Comparison of ENCODE assay signal across 8 cellular contexts in the genomic region with DNA sequence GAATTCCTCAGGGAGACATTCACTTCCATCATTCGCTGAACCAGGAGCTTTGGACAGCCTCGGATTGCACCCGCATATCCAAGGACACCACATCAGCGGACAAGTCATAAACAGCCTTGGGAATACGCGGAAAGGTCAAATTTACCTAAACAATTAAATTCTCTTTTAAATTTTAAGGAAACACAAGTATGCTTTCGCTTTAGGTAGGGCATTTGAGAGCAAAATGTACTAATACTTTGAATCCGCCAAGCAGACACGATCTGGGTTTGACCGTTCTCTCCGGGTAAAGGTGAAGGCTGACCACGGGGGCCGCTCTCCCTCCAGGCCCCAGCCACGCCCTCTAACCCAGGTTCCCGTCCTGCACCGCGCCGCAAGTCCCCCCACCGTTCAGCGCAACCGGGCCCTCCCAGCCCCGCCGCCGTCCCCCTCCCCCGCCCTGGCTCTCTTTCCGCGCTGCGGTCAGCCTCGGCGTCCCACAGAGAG. TPM values are rescaled to one million over a fixed set of nuclear protein-coding genes. Genes with fewer than 3 reads are reported as not detected.
DNase-seq lines count a peak whose midpoint lies in the region; FAIRE-seq and TF ChIP-seq lines count a peak whose summit lies in the region.

No MANE protein-coding gene starts in this region.

- FAIRE-seq in astrocyte (lab: Jason Lieb, UNC) = no peak

- H3K36me3 Mint-ChIP-seq in astrocyte (ENCODE audit: low read depth, unreplicated experiment) = no peaks in the 10 kb centered on the region

- H3K27ac ChIP-seq in MM.1S (ENCODE audit: low read length) = peak overlapping the region; percentile 71; the same call in 1 of the 2 replicates
- H3K27ac ChIP-seq in astrocyte (ENCODE audit: low read depth, low read length) = peak overlapping the region; percentile 92

- peak overlapping the region; percentile 95 for H3K27ac Mint-ChIP-seq in astrocyte (ENCODE audit: unreplicated experiment)

- H3K36me3 ChIP-seq in MM.1S (replicated peaks; ENCODE audit: insufficient read depth, low read length) (no peaks in the 10 kb centered on the region), astrocyte (ENCODE audit: insufficient read depth, low read length) (no peaks in the 10 kb centered on the region)

- peaks cover 41% of the 10 kb centered on the region for H3K79me2 ChIP-seq in MM.1S (ENCODE audit: low read length)
- peaks cover 44% of the 10 kb centered on the region for H3K79me2 ChIP-seq in astrocyte (ENCODE audit: insufficient read depth, low read length)

- H3K9me3 Mint-ChIP-seq in astrocyte (ENCODE audit: unreplicated experiment) = no peaks in the 10 kb centered on the region

- TF ChIP-seq CTCF in GM12864 (IDR thresholded peaks at IDR 0.05; ENCODE audit: low read depth, low read length, missing control alignments) = no peak
- no peak for TF ChIP-seq CTCF in MM.1S (IDR thresholded peaks at IDR 0.05; ENCODE audit: low read length)
- TF ChIP-seq CTCF in astrocyte (IDR thresholded peaks at IDR 0.05; ENCODE audit: insufficient read depth, low read depth, low read length) = no peak

- H3K4me3 ChIP-seq in GM12864 (ENCODE audit: low read depth, low read length) (peak overlapping the region; percentile 74), MM.1S (ENCODE audit: low read length) (peak overlapping the region; percentile 96), astrocyte (ENCODE audit: insufficient read depth, low read depth, low read length) (peak overlapping the region; percentile 89)

- H3K9me3 ChIP-seq in MM.1S (replicated peaks; ENCODE audit: insufficient read depth, low read length) (no peaks in the 10 kb centered on the region; the same call in 1 of the 2 replicates), astrocyte (ENCODE audit: insufficient read depth, low read depth, low read length) (no peaks in the 10 kb centered on the region)

- H3K4me3 Mint-ChIP-seq in astrocyte (ENCODE audit: unreplicated experiment) = peak overlapping the region; percentile 93

- no peaks in the 10 kb centered on the region for H3K9me2 ChIP-seq in MM.1S (replicated peaks; ENCODE audit: insufficient read depth, low read length)

- H4K20me1 ChIP-seq in MM.1S (ENCODE audit: insufficient read depth, low read length) (no peaks in the 10 kb centered on the region), astrocyte (ENCODE audit: insufficient read depth, low read length) (no peaks in the 10 kb centered on the region)

- H3K4me1 Mint-ChIP-seq in astrocyte (ENCODE audit: low read depth, unreplicated experiment) = peaks cover 13% of the 10 kb centered on the region

- H3F3A ChIP-seq in MM.1S (ENCODE audit: insufficient read depth, low read length) = peaks cover 17% of the 10 kb centered on the region

- no peaks in the 10 kb centered on the region for H3K4me1 ChIP-seq in MM.1S (ENCODE audit: low read length)
- peaks cover 9% of the 10 kb centered on the region for H3K4me1 ChIP-seq in astrocyte (ENCODE audit: insufficient read depth, low read length)

- H3K9ac ChIP-seq in MM.1S (ENCODE audit: low read length) (peak overlapping the region; percentile 89), astrocyte (ENCODE audit: low read length) (peak overlapping the region; percentile 95)

- no peaks in the 10 kb centered on the region for H3K27me3 ChIP-seq in MM.1S (replicated peaks; ENCODE audit: insufficient read depth, low read length)
- no peaks in the 10 kb centered on the region for H3K27me3 ChIP-seq in astrocyte (ENCODE audit: insufficient read depth, low read length)

- H3K4me2 ChIP-seq in MM.1S (ENCODE audit: low read depth, low read length) (peak overlapping the region; percentile 65), astrocyte (ENCODE audit: low read length) (peak overlapping the region; percentile 85)

- DNase-seq in GM12864 (ENCODE audit: low read depth) (peak; percentile 58), HEK293T (ENCODE audit: extremely low spot score) (peak; percentile 92), MM.1S (peak; percentile 82), SKM-1 (lab: John Stamatoyannopoulos, UW; ENCODE audit: unreplicated experiment) (peak; percentile 69), astrocyte (ENCODE audit: low read depth) (peak; percentile 69), hepatic stellate cell (ENCODE audit: low spot score) (peak; percentile 75), pulmonary artery endothelial cell (ENCODE audit: low read depth, low spot score) (peak; percentile 33), cortex of kidney (lab: John Stamatoyannopoulos, UW) (no peak)

- H3K27me3 Mint-ChIP-seq in astrocyte (ENCODE audit: low read depth, unreplicated experiment) = no peaks in the 10 kb centered on the region

- CTCF ChIA-PET in HEK293T (lab: Yijun Ruan, JAX) = interaction anchor here (1.4 kb wide), 1 partner anchor 109 kb away, joined by 4 read pairs; no protein-coding TSS in a partner anchor

- peak overlapping the region; percentile 53 for H2AFZ ChIP-seq in MM.1S (ENCODE audit: low read length)
- H2AFZ ChIP-seq in astrocyte (ENCODE audit: low read depth, low read length) = peak overlapping the region; percentile 96

- POLR2A ChIA-PET in HEK293T (lab: Yijun Ruan, JAX) = interaction anchor here (1.1 to 3.9 kb wide), 3 partner anchors 16 to 62 kb away, joined by 3 to 25 read pairs (median 4); a partner anchor contains a TSS

TF ChIP-seq in HEK293T, 16 proteins besides CTCF, POLR2A, EP300 and RAD21:
- no peak for TF ChIP-seq LEF1 (IDR thresholded peaks at IDR 0.05; ENCODE audit: borderline replicate concordance)
- TF ChIP-seq L3MBTL2 (conservative IDR thresholded peaks at IDR 0.05) = peak; percentile 27; the same call in 1 of the 2 replicates

RNA-seq across cellular contexts. Expression of a gene that starts 0.5 kb away (rescaled TPM):
- total RNA-seq in astrocyte (29.6 and 30.1 TPM in 2 replicates), pulmonary artery endothelial cell (31.8 and 54.6 TPM in 2 replicates)
